In the genomic region with DNA sequence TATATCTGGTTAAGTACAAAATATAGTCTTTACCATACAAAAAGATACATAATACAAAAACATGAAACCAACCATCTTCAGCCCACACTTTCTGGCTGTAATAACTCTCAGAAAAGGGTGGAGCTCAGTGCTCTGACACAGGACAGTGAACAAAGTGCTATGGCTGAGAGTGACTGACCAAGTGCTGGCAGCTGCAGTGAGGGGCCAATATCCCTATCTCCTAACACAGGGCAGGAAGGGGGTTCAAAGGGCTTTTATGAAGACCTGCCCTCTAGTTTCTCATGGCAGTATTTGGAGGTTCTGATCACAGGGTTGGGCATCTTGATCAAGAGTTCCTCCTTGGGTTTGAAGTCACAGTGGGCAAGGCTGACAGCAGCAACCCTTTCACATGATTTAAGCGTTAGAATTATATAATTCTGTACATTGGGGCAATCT, we compare ENCODE assay signal across 9 cellular contexts. TPM values are rescaled to one million over a fixed set of nuclear protein-coding genes. Genes with fewer than 3 reads are reported as not detected.
DNase-seq lines count a peak whose midpoint lies in the region; ATAC-seq, FAIRE-seq and TF ChIP-seq lines count a peak whose summit lies in the region.
"Had no signal": no experiment of that assay in that cellular context is flagged by ENCODE, and none has a peak within 500 bp of the region (broad histone marks: within the 10 kb centered on the region; RNA-seq: fewer than 3 reads in every experiment).

No MANE protein-coding gene starts in this region.

- peaks cover 49% of the 10 kb centered on the region for H3K4me1 Mint-ChIP-seq in activated CD4-positive, alpha-beta memory T cell treated with anti-CD3 and anti-CD28 coated beads, Interleukin-2, amount 10 ng/mL, durations not matched to agents 7 days and 5 days

- no peak for DNase-seq in GM12892 (ENCODE audit: insufficient read length)
- no peak for DNase-seq in activated CD4-positive, alpha-beta memory T cell treated with anti-CD3 and anti-CD28 coated beads, Interleukin-2, amount 10 ng/mL, durations not matched to agents 7 days and 5 days
- no peak for DNase-seq in heart right ventricle
- no peak for DNase-seq in skeletal muscle cell (ENCODE audit: low read depth)
- DNase-seq in HPDE6-E6E7 (ENCODE audit: extremely low spot score): no peak

- FAIRE-seq in GM12892 (lab: Jason Lieb, UNC): no peak

- no peaks in the 10 kb centered on the region for H3K9me3 ChIP-seq in heart right ventricle

- H3K36me3 Mint-ChIP-seq in activated CD4-positive, alpha-beta memory T cell treated with anti-CD3 and anti-CD28 coated beads, Interleukin-2, amount 10 ng/mL, durations not matched to agents 7 days and 5 days (ENCODE audit: low read depth): peaks cover 51% of the 10 kb centered on the region

- peak overlapping the region; percentile 52 for H3K27ac Mint-ChIP-seq in activated CD4-positive, alpha-beta memory T cell treated with anti-CD3 and anti-CD28 coated beads, Interleukin-2, amount 10 ng/mL, durations not matched to agents 7 days and 5 days

- peaks cover 8 to 42% (median 35%) of the 10 kb centered on the region in 9 donors for H3K36me3 ChIP-seq in heart right ventricle

- POLR2A ChIA-PET in activated CD4-positive, alpha-beta memory T cell treated with anti-CD3 and anti-CD28 coated beads, Interleukin-2, amount 10 ng/mL, durations not matched to agents 7 days and 5 days (lab: Charles Lee): interaction anchor here (0.8 to 12.9 kb wide), 4 partner anchors 11 to 29 kb away, joined by 3 to 582 read pairs (median 75); a partner anchor contains a TSS

- H3K27me3 ChIP-seq in heart right ventricle: no peaks in the 10 kb centered on the region

- no peak for ATAC-seq in heart right ventricle
- no peak for ATAC-seq in HG02885 (IDR thresholded peaks at IDR 0.05; ENCODE audit: poor library complexity, unreplicated experiment)
- no peak for ATAC-seq in GM21381 (IDR thresholded peaks at IDR 0.05; ENCODE audit: unreplicated experiment)
- no peak for ATAC-seq in HG02623 (IDR thresholded peaks at IDR 0.05; ENCODE audit: unreplicated experiment)

- H3K9me3 Mint-ChIP-seq in activated CD4-positive, alpha-beta memory T cell treated with anti-CD3 and anti-CD28 coated beads, Interleukin-2, amount 10 ng/mL, durations not matched to agents 7 days and 5 days: no peaks in the 10 kb centered on the region

- 54 to 75% methylated on average over 1 of the region's 1 CpG for WGBS in heart right ventricle, 2 donors

- CTCF ChIA-PET in activated CD4-positive, alpha-beta memory T cell treated with anti-CD3 and anti-CD28 coated beads, Interleukin-2, amount 10 ng/mL, durations not matched to agents 7 days and 5 days (lab: Charles Lee): interaction anchor here (0.5 to 13.8 kb wide), 3 partner anchors 10 to 14 kb away, joined by 3 to 177 read pairs (median 3); no protein-coding TSS in a partner anchor

- peak; percentile 52; the same call in 1 of the 2 replicates for TF ChIP-seq POLR2A in GM12892 (IDR thresholded peaks at IDR 0.05; ENCODE audit: low read depth, low read length)

- H3K4me3 ChIP-seq in heart right ventricle (peak overlapping the region; percentile 70 to 90 (median 76)), skeletal muscle cell (ENCODE audit: low read depth, low read length) (peak overlapping the region; percentile 84)

- TF ChIP-seq CTCF in heart right ventricle (IDR thresholded peaks at IDR 0.05): no peak

- peak overlapping the region; percentile 93 for H3K4me3 Mint-ChIP-seq in activated CD4-positive, alpha-beta memory T cell treated with anti-CD3 and anti-CD28 coated beads, Interleukin-2, amount 10 ng/mL, durations not matched to agents 7 days and 5 days

- H3K27me3 Mint-ChIP-seq in activated CD4-positive, alpha-beta memory T cell treated with anti-CD3 and anti-CD28 coated beads, Interleukin-2, amount 10 ng/mL, durations not matched to agents 7 days and 5 days: no peaks in the 10 kb centered on the region

- peaks cover 0 to 64% (median 30%) of the 10 kb centered on the region in 9 donors for H3K4me1 ChIP-seq in heart right ventricle

- intact Hi-C loops in heart right ventricle (cut with DNase I): no loop called here

- H3K27ac ChIP-seq in heart right ventricle: peak overlapping the region; percentile 89 to 98 (median 97)

RNA-seq across cellular contexts. Expression of a gene that starts 3.9 kb away (rescaled TPM):
- polyA plus RNA-seq in GM12892 (2012; ENCODE audit: missing spikeins): 104 TPM
- 100 to 1,000 TPM; 397 to 407 TPM for total RNA-seq in activated CD4-positive, alpha-beta memory T cell treated with anti-CD3 and anti-CD28 coated beads, Interleukin-2, amount 10 ng/mL, durations not matched to agents 7 days and 5 days
- 1,000 to 10,000 TPM in 2 of 10 donors, 100 to 1,000 TPM in 8; 544 to 1,142 (median 777) TPM for total RNA-seq in heart right ventricle
- polyA plus RNA-seq in heart right ventricle: 100 to 1,000 TPM; 231 to 681 TPM

RNA-seq across cellular contexts. Expression of a gene that starts 28.0 kb away (rescaled TPM):
- polyA plus RNA-seq in GM12892 (2012; ENCODE audit: missing spikeins): 27.0 TPM
- 10 to 100 TPM; 32.4 to 33.7 TPM for total RNA-seq in activated CD4-positive, alpha-beta memory T cell treated with anti-CD3 and anti-CD28 coated beads, Interleukin-2, amount 10 ng/mL, durations not matched to agents 7 days and 5 days
- 10 to 100 TPM; 30.9 to 44.7 (median 38.5) TPM for total RNA-seq in heart right ventricle
- polyA plus RNA-seq in heart right ventricle: 10 to 100 TPM; 44.2 to 64.5 TPM

RNA-seq across cellular contexts. Expression of a gene that starts 28.1 kb away (rescaled TPM):
- polyA plus RNA-seq in GM12892 (2012; ENCODE audit: missing spikeins): 0.49 TPM
- 1 to 10 TPM; 2.9 to 3.7 TPM for total RNA-seq in activated CD4-positive, alpha-beta memory T cell treated with anti-CD3 and anti-CD28 coated beads, Interleukin-2, amount 10 ng/mL, durations not matched to agents 7 days and 5 days
- total RNA-seq in heart right ventricle: 1 to 10 TPM in 6 of 10 donors, under 1 TPM in 4; 0.66 to 1.5 (median 1.0) TPM
- 1 to 10 TPM in 1 of 2 donors, under 1 TPM in 1; 0.88 to 1.7 TPM for polyA plus RNA-seq in heart right ventricle

RNA-seq across cellular contexts. Expression of a gene that starts 29.0 kb away (rescaled TPM):
- polyA plus RNA-seq in GM12892 (2012; ENCODE audit: missing spikeins): not detected
- not detected for total RNA-seq in activated CD4-positive, alpha-beta memory T cell treated with anti-CD3 and anti-CD28 coated beads, Interleukin-2, amount 10 ng/mL, durations not matched to agents 7 days and 5 days
- 100 to 1,000 TPM in 1 of 10 donors, 10 to 100 TPM in 9; 26.8 to 115 (median 76.5) TPM for total RNA-seq in heart right ventricle
- 10 to 100 TPM in 1 of 2 donors, under 1 TPM in 1; 0.52 to 18.8 TPM for polyA plus RNA-seq in heart right ventricle
- total RNA-seq: fibroblast of lung had no signal
- polyA plus RNA-seq: fibroblast of lung had no signal

RNA-seq across cellular contexts. Expression of a gene that starts 34.7 kb away (rescaled TPM):
- polyA plus RNA-seq in GM12892 (2012; ENCODE audit: missing spikeins): 15.7 TPM
- total RNA-seq in activated CD4-positive, alpha-beta memory T cell treated with anti-CD3 and anti-CD28 coated beads, Interleukin-2, amount 10 ng/mL, durations not matched to agents 7 days and 5 days: 10 to 100 TPM; 50.3 to 51.0 TPM
- total RNA-seq in heart right ventricle: 10 to 100 TPM; 21.2 to 30.0 (median 24.5) TPM
- polyA plus RNA-seq in heart right ventricle: 1 to 10 TPM; 7.1 to 9.4 TPM
